8 cellular contexts compared by ENCODE assay signal in the genomic region with DNA sequence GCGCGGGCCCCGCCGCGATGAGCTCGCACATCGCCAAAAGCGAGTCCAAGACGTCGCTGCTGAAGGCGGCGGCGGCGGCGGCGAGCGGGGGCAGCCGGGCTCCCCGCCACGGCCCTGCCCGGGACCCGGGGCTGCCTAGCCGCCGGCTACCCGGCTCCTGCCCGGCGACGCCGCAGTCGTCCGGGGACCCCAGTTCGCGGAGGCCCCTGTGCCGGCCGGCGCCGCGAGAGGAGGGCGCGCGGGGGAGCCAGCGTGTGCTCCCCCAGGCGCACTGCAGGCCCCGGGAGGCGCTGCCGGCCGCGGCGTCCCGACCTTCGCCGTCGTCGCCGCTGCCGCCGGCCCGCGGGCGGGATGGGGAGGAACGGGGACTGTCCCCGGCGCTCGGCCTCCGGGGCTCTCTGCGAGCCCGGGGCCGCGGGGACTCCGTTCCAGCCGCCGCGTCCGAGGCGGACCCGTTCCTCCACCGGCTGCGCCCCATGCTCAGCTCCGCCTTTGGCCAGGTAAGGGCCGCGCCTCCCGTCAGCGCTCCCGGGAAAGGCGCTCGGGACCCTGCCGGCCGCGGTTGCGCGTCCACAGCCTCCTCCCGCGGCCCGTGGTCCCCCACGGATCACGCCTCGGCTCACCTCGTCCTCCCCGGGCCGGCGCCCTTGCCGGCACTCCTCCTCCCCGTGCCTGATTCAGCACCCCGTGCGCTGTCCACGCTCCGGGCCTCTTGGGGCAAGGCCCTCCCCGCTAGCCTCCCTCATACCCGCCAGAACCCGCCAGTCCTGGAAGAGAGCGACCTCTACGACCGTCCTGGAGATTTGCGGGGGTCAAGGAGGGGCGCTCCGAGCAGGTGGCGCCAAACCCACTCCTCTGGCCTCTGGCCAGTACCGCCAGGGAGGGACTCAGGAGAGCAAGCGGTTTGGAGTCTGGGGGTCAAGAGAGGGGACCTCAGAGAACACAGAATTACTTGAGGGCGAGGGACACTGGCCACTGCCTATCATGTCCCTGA. TPM values are rescaled to one million over a fixed set of nuclear protein-coding genes. Genes with fewer than 3 reads are reported as not detected.
DNase-seq lines count a peak whose midpoint lies in the region; ATAC-seq and TF ChIP-seq lines count a peak whose summit lies in the region.

No MANE protein-coding gene starts in this region.

- no peak overlapping the region for H3K9ac ChIP-seq in duodenal mucosa (ENCODE audit: low read depth in 1 of 2, low read length in 2 of 2)

- no peak overlapping the region for H3K27ac ChIP-seq in CD4-positive, CD25-positive, alpha-beta regulatory T cell (ENCODE audit: insufficient read depth, low read length, poor library complexity, severe bottlenecking)
- no peak overlapping the region for H3K27ac ChIP-seq in duodenal mucosa (ENCODE audit: low read depth, low read length)
- H3K27ac ChIP-seq in mesodermal cell (ENCODE audit: low read depth, low read length, severe bottlenecking) = no peak overlapping the region
- H3K27ac ChIP-seq in suprapubic skin = no peak overlapping the region

- H3K27me3 ChIP-seq in CD4-positive, CD25-positive, alpha-beta regulatory T cell (ENCODE audit: control insufficient read depth, insufficient read depth, low read length) = peaks cover 38% of the 10 kb centered on the region
- H3K27me3 ChIP-seq in duodenal mucosa (ENCODE audit: control insufficient read depth in 1 of 2, insufficient read depth in 2 of 2, low read length in 2 of 2) (peaks cover 26 to 37% of the 10 kb centered on the region in 2 donors), suprapubic skin (peaks cover 74% of the 10 kb centered on the region)

- DNase-seq in CD4-positive, CD25-positive, alpha-beta regulatory T cell = peak; percentile 15 to 52 (median 41)
- DNase-seq in Jurkat, Clone E6-1 (ENCODE audit: low read depth, low spot score) = no peak
- DNase-seq in activated CD4-positive, alpha-beta T cell treated with anti-CD3 and anti-CD28 coated beads for 48 hours = peak; percentile 63
- DNase-seq in suprapubic skin (ENCODE audit: low spot score in 2 of 2) (no peak), GF-D8 (lab: John Stamatoyannopoulos, UW) (no peak)

- no peaks in the 10 kb centered on the region for H3K36me3 ChIP-seq in CD4-positive, CD25-positive, alpha-beta regulatory T cell (ENCODE audit: control insufficient read depth, insufficient read depth, low read length)
- H3K36me3 ChIP-seq in duodenal mucosa (ENCODE audit: control insufficient read depth in 1 of 2, insufficient read depth in 2 of 2, low read length in 2 of 2) (no peaks in the 10 kb centered on the region), mesodermal cell (ENCODE audit: control insufficient read depth, insufficient read depth, low read length) (no peaks in the 10 kb centered on the region), suprapubic skin (no peaks in the 10 kb centered on the region)

- TF ChIP-seq EP300 in suprapubic skin (IDR thresholded peaks at IDR 0.05) = no peak

- H3K9me3 Mint-ChIP-seq in CD4-positive, CD25-positive, alpha-beta regulatory T cell = peaks cover 0 to 2% (median 0%) of the 10 kb centered on the region in 7 donors

- peaks cover 0 to 11% (median 2%) of the 10 kb centered on the region in 4 donors for H3K4me1 Mint-ChIP-seq in CD4-positive, CD25-positive, alpha-beta regulatory T cell

- no peak overlapping the region for H3K4me3 ChIP-seq in CD4-positive, CD25-positive, alpha-beta regulatory T cell (ENCODE audit: low read depth, low read length)
- H3K4me3 ChIP-seq in Jurkat, Clone E6-1 (ENCODE audit: low read length) = peak overlapping the region; percentile 30
- H3K4me3 ChIP-seq in duodenal mucosa (ENCODE audit: low read depth in 1 of 2, low read length in 2 of 2) (peak overlapping the region; percentile 41 to 57), mesodermal cell (ENCODE audit: extremely low read depth, insufficient read depth, low read length, poor library complexity, severe bottlenecking) (peak overlapping the region; percentile 22), suprapubic skin (peak overlapping the region; percentile 60)

- H3K4me3 Mint-ChIP-seq in CD4-positive, CD25-positive, alpha-beta regulatory T cell = peak overlapping the region; percentile 52 to 89 (median 82)

- no peaks in the 10 kb centered on the region for H3K9me3 ChIP-seq in CD4-positive, CD25-positive, alpha-beta regulatory T cell (ENCODE audit: control insufficient read depth in 2 of 2, low read length in 2 of 2)
- H3K9me3 ChIP-seq in duodenal mucosa (ENCODE audit: control insufficient read depth in 1 of 2, low read length in 2 of 2) (no peaks in the 10 kb centered on the region), mesodermal cell (ENCODE audit: control insufficient read depth, low read length) (no peaks in the 10 kb centered on the region), suprapubic skin (no peaks in the 10 kb centered on the region)

- H3K27ac Mint-ChIP-seq in CD4-positive, CD25-positive, alpha-beta regulatory T cell = no peak overlapping the region

- no peak for TF ChIP-seq CTCF in suprapubic skin (IDR thresholded peaks at IDR 0.05)

- peaks cover 61% of the 10 kb centered on the region for H3K27me3 Mint-ChIP-seq in CD4-positive, CD25-positive, alpha-beta regulatory T cell

- no peak for TF ChIP-seq POLR2A in suprapubic skin (IDR thresholded peaks at IDR 0.05)

- H3K36me3 Mint-ChIP-seq in CD4-positive, CD25-positive, alpha-beta regulatory T cell = no peaks in the 10 kb centered on the region

- WGBS in mesodermal cell (ENCODE audit: insufficient coverage in 2 of 2), 2 experiments = 1 to 2% methylated on average over 88 to 92 of the region's 120 CpGs
- WGBS in suprapubic skin = 8% methylated on average over 7 of the region's 120 CpGs

- peaks cover 14% of the 10 kb centered on the region for H3K4me1 ChIP-seq in CD4-positive, CD25-positive, alpha-beta regulatory T cell (ENCODE audit: control insufficient read depth, insufficient read depth, low read length, poor library complexity, severe bottlenecking)
- H3K4me1 ChIP-seq in duodenal mucosa (ENCODE audit: control insufficient read depth in 1 of 2, insufficient read depth in 2 of 2, low read length in 2 of 2) (peaks cover 7 to 9% of the 10 kb centered on the region in 2 donors), mesodermal cell (ENCODE audit: control insufficient read depth, insufficient read depth, low read length, poor library complexity, severe bottlenecking) (no peaks in the 10 kb centered on the region), suprapubic skin (peaks cover 15% of the 10 kb centered on the region)

- ATAC-seq in CD4-positive, CD25-positive, alpha-beta regulatory T cell (ENCODE audit: low read depth in 2 of 2) = peak; percentile 56 to 72
- peak; percentile 41 for ATAC-seq in GM19463 (IDR thresholded peaks at IDR 0.05; ENCODE audit: unreplicated experiment)

RNA-seq across cellular contexts. Expression of gene CABP1, which starts 0.7 kb away (rescaled TPM):
- not detected for total RNA-seq in CD4-positive, CD25-positive, alpha-beta regulatory T cell
- polyA plus RNA-seq in CD4-positive, CD25-positive, alpha-beta regulatory T cell = not detected
- not detected for polyA plus RNA-seq in Jurkat, Clone E6-1 (2012; ENCODE audit: insufficient read depth, insufficient read length)
- polyA plus RNA-seq in mesodermal cell (2013, experiment 1 of 2) = 0.66 TPM
- 0.35 TPM for polyA plus RNA-seq in mesodermal cell (2013, experiment 2 of 2)
- under 1 TPM in 3 of 4 donors, not detected in 1; 0.19 to 0.56 (median 0.47) TPM for total RNA-seq in suprapubic skin

RNA-seq across cellular contexts. Expression of gene MLEC, which starts 45.8 kb away (rescaled TPM):
- 28.2 TPM for total RNA-seq in CD4-positive, CD25-positive, alpha-beta regulatory T cell
- polyA plus RNA-seq in CD4-positive, CD25-positive, alpha-beta regulatory T cell = 10 to 100 TPM; 41.0 to 61.4 (median 44.7) TPM
- 86.7 TPM for polyA plus RNA-seq in Jurkat, Clone E6-1 (2012; ENCODE audit: insufficient read depth, insufficient read length)
- 76.2 TPM for polyA plus RNA-seq in mesodermal cell (2013, experiment 1 of 2)
- 71.4 TPM for polyA plus RNA-seq in mesodermal cell (2013, experiment 2 of 2)
- total RNA-seq in suprapubic skin = 10 to 100 TPM; 34.8 to 72.6 (median 60.4) TPM

RNA-seq across cellular contexts. Expression of gene POP5, which starts 59.9 kb away (rescaled TPM):
- 32.3 TPM for total RNA-seq in CD4-positive, CD25-positive, alpha-beta regulatory T cell
- 10 to 100 TPM; 71.2 to 88.4 (median 79.0) TPM for polyA plus RNA-seq in CD4-positive, CD25-positive, alpha-beta regulatory T cell
- polyA plus RNA-seq in Jurkat, Clone E6-1 (2012; ENCODE audit: insufficient read depth, insufficient read length) = 116 TPM
- polyA plus RNA-seq in mesodermal cell (2013, experiment 1 of 2) = 23.1 TPM
- 20.9 TPM for polyA plus RNA-seq in mesodermal cell (2013, experiment 2 of 2)
- 10 to 100 TPM; 27.6 to 38.5 (median 32.4) TPM for total RNA-seq in suprapubic skin

Comparison
In these comparisons a context has a peak if more than half of its experiments do, and no peak if none do; other contexts are left out.
1. DNase-seq: peak in CD4-positive, CD25-positive, alpha-beta regulatory T cell (3 of 3) and activated CD4-positive, alpha-beta T cell treated with anti-CD3 and anti-CD28 coated beads for 48 hours (single experiment); none in Jurkat, Clone E6-1 (single experiment), suprapubic skin (0 of 2) and GF-D8 (single experiment).